8 cellular contexts compared by ENCODE assay signal in the genomic region with DNA sequence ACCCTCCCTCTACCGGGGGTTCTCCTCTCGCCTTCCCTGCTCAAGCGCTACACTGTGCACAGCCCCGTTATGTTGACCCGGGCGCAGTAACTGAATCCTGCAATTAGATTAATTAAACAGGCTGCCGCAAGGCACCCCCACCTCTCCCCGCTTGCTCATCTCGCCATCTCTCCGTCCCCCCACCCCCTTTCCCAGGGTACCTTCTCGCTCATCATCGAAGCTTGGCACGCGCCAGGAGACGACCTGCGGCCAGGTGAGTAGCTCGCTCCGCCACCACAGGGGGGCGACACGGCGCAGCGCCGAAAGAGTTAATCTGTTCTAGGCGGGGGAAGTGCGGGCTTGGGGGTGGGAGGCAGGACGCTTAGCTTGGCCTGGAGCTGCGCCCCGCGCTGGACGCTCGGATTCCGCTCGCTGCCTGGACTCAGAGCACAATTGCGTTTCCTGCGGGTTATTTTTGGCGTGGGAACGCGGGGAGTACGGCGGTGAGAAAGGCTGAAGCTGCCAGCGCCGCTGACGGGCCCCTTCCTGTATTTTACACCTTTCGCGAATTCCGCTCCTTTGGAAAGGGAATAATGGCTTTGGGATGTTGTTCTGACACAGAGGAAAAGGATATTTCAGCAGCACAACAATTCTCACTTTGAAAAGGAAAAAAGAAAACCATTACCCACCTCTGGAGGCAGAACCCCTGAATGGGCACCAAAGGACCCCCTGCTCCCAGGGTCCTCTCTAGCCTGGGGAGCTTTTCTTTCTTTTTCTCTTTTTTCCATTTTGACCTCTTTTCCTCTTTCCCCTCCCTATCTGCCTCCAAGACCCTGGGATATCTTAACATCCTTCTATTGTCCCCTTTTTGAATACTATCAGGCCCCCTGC.
DNase-seq lines count a peak whose midpoint lies in the region; TF ChIP-seq lines count a peak whose summit lies in the region.

No MANE protein-coding gene starts in this region.

- in situ Hi-C loops in astrocyte of the cerebellum (cut with HindIII; ENCODE audit: low sequenced_read_pairs) = no loop called here

- H3K9me3 ChIP-seq in OCI-LY3 (ENCODE audit: insufficient read depth, low read length) (no peaks in the 10 kb centered on the region), iPS-18c (ENCODE audit: control insufficient read depth, insufficient read depth, low read length) (peaks cover 3% of the 10 kb centered on the region)

- no peak overlapping the region for H2AFZ ChIP-seq in OCI-LY3 (ENCODE audit: low read depth, low read length)

- H3K4me3 ChIP-seq in OCI-LY3 (ENCODE audit: low read length) (no peak overlapping the region), astrocyte of the cerebellum (ENCODE audit: low read depth, low read length) (peak overlapping the region; percentile 30), iPS-18c (ENCODE audit: insufficient read depth, low read depth, low read length) (peak overlapping the region; percentile 53)

- H3K79me2 ChIP-seq in OCI-LY3 (ENCODE audit: low read length) = no peaks in the 10 kb centered on the region

- peak; percentile 59 for DNase-seq in NCI-H2196 (lab: John Stamatoyannopoulos, UW; ENCODE audit: unreplicated experiment)
- no peak for DNase-seq in NCI-H2196 treated with DMSO at 0.1 percent for 48 hours (lab: John Stamatoyannopoulos, UW; ENCODE audit: unreplicated experiment)
- DNase-seq in astrocyte of the cerebellum (ENCODE audit: low read depth) = no peak
- DNase-seq in stimulated activated CD4-positive, alpha-beta T cell treated with anti-CD3 and anti-CD28 coated beads, Interleukin-2, amount 100 ng/mL, for 24 hours = peak; percentile 53 to 71
- DNase-seq in superior temporal gyrus (ENCODE audit: extremely low spot score) = no peak
- DNase-seq in posterior cingulate gyrus = no peak

- intact Hi-C loops in posterior cingulate gyrus (cut with DNase I) = no loop called here

- no peak overlapping the region for H3K27ac ChIP-seq in OCI-LY3 (ENCODE audit: low read length)

- H3K36me3 ChIP-seq in OCI-LY3 (replicated peaks; ENCODE audit: low read depth, low read length) = no peaks in the 10 kb centered on the region

- H3K27me3 ChIP-seq in OCI-LY3 (ENCODE audit: low read depth, low read length) = peaks cover 15% of the 10 kb centered on the region

- H3K9ac ChIP-seq in OCI-LY3 (ENCODE audit: low read length) = no peak overlapping the region

- peak; percentile 35 for TF ChIP-seq CTCF in OCI-LY3 (IDR thresholded peaks at IDR 0.05; ENCODE audit: low read depth, low read length)
- peak; percentile 34 for TF ChIP-seq CTCF in astrocyte of the cerebellum (IDR thresholded peaks at IDR 0.05; ENCODE audit: low read depth, low read length, missing control alignments)

- H3K4me1 ChIP-seq in OCI-LY3 (ENCODE audit: low read length) = peaks cover 23% of the 10 kb centered on the region

- no peak overlapping the region for H3K4me2 ChIP-seq in OCI-LY3 (ENCODE audit: low read length)

- no peaks in the 10 kb centered on the region for H4K20me1 ChIP-seq in OCI-LY3 (ENCODE audit: insufficient read depth, low read length)

Comparison
In these comparisons a context has a peak if more than half of its experiments do, and no peak if none do; other contexts are left out.
1. DNase-seq: peak in NCI-H2196 (single experiment) and stimulated activated CD4-positive, alpha-beta T cell treated with anti-CD3 and anti-CD28 coated beads, Interleukin-2, amount 100 ng/mL, for 24 hours (2 of 2); none in NCI-H2196 treated with DMSO at 0.1 percent for 48 hours (single experiment), astrocyte of the cerebellum (single experiment), superior temporal gyrus (single experiment) and posterior cingulate gyrus (0 of 10).